ENCODE assay signal across 1 cellular context in the genomic region with DNA sequence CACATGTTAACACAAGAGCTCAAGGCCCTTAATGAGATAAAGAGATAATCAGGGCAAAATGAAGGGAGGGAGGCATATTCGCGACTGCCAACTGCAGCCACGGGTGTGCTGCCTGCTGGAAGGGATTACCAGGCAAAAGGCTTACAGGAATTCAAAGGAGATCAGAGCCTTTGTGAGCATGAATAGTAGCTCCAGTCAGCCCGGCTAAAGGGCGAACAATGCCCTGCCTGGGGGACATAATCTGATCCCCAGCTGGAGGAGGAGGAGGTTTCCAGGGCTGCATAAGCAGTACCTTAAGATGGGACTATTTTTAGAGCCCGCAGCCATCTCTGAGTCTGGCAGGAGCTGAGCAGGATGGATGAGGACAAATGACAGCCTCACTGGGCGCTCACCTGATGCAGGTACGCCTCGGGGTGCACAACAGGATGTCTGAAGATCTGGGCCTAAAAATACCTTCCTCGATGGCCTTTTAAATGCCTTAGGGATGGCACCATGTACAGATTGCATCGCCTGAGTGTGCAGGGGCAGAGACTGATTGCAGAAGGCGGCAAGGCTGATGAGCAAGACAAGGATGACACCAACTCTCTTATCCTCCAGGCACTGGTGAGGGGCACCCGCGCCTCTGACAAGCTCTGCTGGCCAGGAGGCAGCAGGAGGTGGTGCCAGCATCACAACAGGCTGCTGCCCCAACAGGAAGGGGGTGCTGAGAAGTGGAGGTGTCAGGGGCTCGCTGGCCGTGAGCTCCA.
TF ChIP-seq lines count a peak whose summit lies in the region.

No MANE protein-coding gene starts in this region.

TF ChIP-seq in WTC11, 78 proteins besides CTCF, POLR2A, EP300 and RAD21 (continued from another document):
- TF ChIP-seq, protein P1, sequence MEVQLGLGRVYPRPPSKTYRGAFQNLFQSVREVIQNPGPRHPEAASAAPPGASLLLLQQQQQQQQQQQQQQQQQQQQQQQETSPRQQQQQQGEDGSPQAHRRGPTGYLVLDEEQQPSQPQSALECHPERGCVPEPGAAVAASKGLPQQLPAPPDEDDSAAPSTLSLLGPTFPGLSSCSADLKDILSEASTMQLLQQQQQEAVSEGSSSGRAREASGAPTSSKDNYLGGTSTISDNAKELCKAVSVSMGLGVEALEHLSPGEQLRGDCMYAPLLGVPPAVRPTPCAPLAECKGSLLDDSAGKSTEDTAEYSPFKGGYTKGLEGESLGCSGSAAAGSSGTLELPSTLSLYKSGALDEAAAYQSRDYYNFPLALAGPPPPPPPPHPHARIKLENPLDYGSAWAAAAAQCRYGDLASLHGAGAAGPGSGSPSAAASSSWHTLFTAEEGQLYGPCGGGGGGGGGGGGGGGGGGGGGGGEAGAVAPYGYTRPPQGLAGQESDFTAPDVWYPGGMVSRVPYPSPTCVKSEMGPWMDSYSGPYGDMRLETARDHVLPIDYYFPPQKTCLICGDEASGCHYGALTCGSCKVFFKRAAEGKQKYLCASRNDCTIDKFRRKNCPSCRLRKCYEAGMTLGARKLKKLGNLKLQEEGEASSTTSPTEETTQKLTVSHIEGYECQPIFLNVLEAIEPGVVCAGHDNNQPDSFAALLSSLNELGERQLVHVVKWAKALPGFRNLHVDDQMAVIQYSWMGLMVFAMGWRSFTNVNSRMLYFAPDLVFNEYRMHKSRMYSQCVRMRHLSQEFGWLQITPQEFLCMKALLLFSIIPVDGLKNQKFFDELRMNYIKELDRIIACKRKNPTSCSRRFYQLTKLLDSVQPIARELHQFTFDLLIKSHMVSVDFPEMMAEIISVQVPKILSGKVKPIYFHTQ (CRISPR knock-in tag; IDR thresholded peaks at IDR 0.05) = no peak
- TF ChIP-seq, protein P2, sequence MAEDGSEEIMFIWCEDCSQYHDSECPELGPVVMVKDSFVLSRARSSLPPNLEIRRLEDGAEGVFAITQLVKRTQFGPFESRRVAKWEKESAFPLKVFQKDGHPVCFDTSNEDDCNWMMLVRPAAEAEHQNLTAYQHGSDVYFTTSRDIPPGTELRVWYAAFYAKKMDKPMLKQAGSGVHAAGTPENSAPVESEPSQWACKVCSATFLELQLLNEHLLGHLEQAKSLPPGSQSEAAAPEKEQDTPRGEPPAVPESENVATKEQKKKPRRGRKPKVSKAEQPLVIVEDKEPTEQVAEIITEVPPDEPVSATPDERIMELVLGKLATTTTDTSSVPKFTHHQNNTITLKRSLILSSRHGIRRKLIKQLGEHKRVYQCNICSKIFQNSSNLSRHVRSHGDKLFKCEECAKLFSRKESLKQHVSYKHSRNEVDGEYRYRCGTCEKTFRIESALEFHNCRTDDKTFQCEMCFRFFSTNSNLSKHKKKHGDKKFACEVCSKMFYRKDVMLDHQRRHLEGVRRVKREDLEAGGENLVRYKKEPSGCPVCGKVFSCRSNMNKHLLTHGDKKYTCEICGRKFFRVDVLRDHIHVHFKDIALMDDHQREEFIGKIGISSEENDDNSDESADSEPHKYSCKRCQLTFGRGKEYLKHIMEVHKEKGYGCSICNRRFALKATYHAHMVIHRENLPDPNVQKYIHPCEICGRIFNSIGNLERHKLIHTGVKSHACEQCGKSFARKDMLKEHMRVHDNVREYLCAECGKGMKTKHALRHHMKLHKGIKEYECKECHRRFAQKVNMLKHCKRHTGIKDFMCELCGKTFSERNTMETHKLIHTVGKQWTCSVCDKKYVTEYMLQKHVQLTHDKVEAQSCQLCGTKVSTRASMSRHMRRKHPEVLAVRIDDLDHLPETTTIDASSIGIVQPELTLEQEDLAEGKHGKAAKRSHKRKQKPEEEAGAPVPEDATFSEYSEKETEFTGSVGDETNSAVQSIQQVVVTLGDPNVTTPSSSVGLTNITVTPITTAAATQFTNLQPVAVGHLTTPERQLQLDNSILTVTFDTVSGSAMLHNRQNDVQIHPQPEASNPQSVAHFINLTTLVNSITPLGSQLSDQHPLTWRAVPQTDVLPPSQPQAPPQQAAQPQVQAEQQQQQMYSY (CRISPR knock-in tag; IDR thresholded peaks at IDR 0.05) = no peak
- TF ChIP-seq, protein P3, sequence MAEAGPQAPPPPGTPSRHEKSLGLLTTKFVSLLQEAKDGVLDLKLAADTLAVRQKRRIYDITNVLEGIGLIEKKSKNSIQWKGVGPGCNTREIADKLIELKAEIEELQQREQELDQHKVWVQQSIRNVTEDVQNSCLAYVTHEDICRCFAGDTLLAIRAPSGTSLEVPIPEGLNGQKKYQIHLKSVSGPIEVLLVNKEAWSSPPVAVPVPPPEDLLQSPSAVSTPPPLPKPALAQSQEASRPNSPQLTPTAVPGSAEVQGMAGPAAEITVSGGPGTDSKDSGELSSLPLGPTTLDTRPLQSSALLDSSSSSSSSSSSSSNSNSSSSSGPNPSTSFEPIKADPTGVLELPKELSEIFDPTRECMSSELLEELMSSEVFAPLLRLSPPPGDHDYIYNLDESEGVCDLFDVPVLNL (CRISPR knock-in tag; IDR thresholded peaks at IDR 0.05; ENCODE audit: borderline replicate concordance, low read depth) = no peak
- TF ChIP-seq KAT7 (CRISPR knock-in tag; IDR thresholded peaks at IDR 0.05; ENCODE audit: borderline replicate concordance) (no peak), CREB1 (CRISPR knock-in tag; IDR thresholded peaks at IDR 0.05) (no peak), GTF2I (CRISPR knock-in tag; conservative IDR thresholded peaks at IDR 0.05) (no peak), JAZF1 (CRISPR knock-in tag; IDR thresholded peaks at IDR 0.05) (no peak), ZNF671 (CRISPR knock-in tag; IDR thresholded peaks at IDR 0.05) (no peak), IRF2 (CRISPR knock-in tag; IDR thresholded peaks at IDR 0.05; ENCODE audit: borderline replicate concordance, low read depth) (no peak)
- TF ChIP-seq, protein P4, sequence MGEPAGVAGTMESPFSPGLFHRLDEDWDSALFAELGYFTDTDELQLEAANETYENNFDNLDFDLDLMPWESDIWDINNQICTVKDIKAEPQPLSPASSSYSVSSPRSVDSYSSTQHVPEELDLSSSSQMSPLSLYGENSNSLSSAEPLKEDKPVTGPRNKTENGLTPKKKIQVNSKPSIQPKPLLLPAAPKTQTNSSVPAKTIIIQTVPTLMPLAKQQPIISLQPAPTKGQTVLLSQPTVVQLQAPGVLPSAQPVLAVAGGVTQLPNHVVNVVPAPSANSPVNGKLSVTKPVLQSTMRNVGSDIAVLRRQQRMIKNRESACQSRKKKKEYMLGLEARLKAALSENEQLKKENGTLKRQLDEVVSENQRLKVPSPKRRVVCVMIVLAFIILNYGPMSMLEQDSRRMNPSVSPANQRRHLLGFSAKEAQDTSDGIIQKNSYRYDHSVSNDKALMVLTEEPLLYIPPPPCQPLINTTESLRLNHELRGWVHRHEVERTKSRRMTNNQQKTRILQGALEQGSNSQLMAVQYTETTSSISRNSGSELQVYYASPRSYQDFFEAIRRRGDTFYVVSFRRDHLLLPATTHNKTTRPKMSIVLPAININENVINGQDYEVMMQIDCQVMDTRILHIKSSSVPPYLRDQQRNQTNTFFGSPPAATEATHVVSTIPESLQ (CRISPR knock-in tag; IDR thresholded peaks at IDR 0.05) = no peak
